ENCODE assay signal across 15 cellular contexts in the genomic region with DNA sequence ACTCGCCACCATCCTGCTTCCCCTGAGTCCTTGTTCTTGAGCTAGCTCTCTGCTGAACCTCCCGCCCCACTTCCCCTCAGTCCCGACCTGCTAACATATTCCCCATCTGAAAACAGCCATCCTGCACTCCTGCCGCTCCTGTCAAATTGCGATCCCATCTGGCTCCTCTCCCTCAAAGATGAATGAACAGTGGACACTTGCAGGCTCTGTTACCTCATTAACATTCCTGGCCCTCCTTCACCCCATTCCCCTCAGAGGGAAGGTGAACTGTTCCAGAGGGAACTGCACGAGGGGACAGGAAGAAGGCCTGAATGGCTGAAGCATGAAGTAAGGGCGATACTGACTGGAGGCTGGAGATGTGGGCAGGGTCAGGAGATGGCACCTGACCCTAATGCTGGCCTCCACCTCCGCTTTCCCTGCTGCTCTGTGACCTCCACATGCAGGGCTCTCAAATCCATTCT. TPM values are rescaled to one million over a fixed set of nuclear protein-coding genes. Genes with fewer than 3 reads are reported as not detected.
DNase-seq lines count a peak whose midpoint lies in the region; ATAC-seq lines count a peak whose summit lies in the region.
"Had no signal": no experiment of that assay in that cellular context is flagged by ENCODE, and none has a peak within 500 bp of the region (broad histone marks: within the 10 kb centered on the region; RNA-seq: fewer than 3 reads in every experiment).

No MANE protein-coding gene starts in this region.

- H3K18ac ChIP-seq in mesendoderm (ENCODE audit: low read length): no peak overlapping the region

- H3K4me3 Mint-ChIP-seq in CD4-positive, alpha-beta memory T cell: peak overlapping the region in 4 of 8 donors; percentile 1 to 27 (median 23)
- H3K4me3 Mint-ChIP-seq in activated T-cell treated with anti-CD3 and anti-CD28 coated beads, Interleukin-2, amount 50 U/mL, for 24 hours: no peak overlapping the region

- H3K27ac Mint-ChIP-seq in CD4-positive, alpha-beta memory T cell: peak overlapping the region in 5 of 7 donors; percentile 30 to 90 (median 73)
- no peak overlapping the region for H3K27ac Mint-ChIP-seq in activated T-cell treated with anti-CD3 and anti-CD28 coated beads, Interleukin-2, amount 50 U/mL, for 24 hours

- POLR2A ChIA-PET in CD4-positive, alpha-beta memory T cell (lab: Charles Lee; ENCODE audit: partially characterized antibody): interaction anchor here (2.0 to 2.3 kb wide), 2 partner anchors 10 to 157 kb away, joined by 6 to 13 read pairs; a partner anchor contains a TSS

- no peaks in the 10 kb centered on the region for H3K9me3 ChIP-seq in CD4-positive, alpha-beta memory T cell (ENCODE audit: control insufficient read depth in 1 of 2, low read length in 2 of 2)
- H3K9me3 ChIP-seq: gastroesophageal sphincter, SJSA1 had no signal

- peaks cover 17% of the 10 kb centered on the region for H3K36me3 ChIP-seq in CD4-positive, alpha-beta memory T cell (ENCODE audit: insufficient read depth, low read length)
- peaks cover 18% of the 10 kb centered on the region for H3K36me3 ChIP-seq in H7 (replicated peaks; ENCODE audit: control insufficient read depth, insufficient read depth, low read length)
- peaks cover 6% of the 10 kb centered on the region for H3K36me3 ChIP-seq in mesendoderm (ENCODE audit: control insufficient read depth, insufficient read depth, low read length)

- H3K4me2 ChIP-seq in mesendoderm (ENCODE audit: low read length): no peak overlapping the region

- H4K5ac ChIP-seq in mesendoderm (ENCODE audit: low read length): no peak overlapping the region

- H3K27ac ChIP-seq in CD4-positive, alpha-beta memory T cell (ENCODE audit: low read depth, low read length): no peak overlapping the region
- H3K27ac ChIP-seq in angular gyrus (ENCODE audit: low read depth, low read length) (peak overlapping the region; percentile 29), mesendoderm (ENCODE audit: low read depth, low read length) (no peak overlapping the region)
- H3K27ac ChIP-seq: HL-60, SJSA1 had no signal

- peaks cover 20% of the 10 kb centered on the region for H3K4me1 ChIP-seq in CD4-positive, alpha-beta memory T cell (ENCODE audit: insufficient read depth, low read length)
- peaks cover 7% of the 10 kb centered on the region for H3K4me1 ChIP-seq in mesendoderm (ENCODE audit: control insufficient read depth, low read depth, low read length)
- H3K4me1 ChIP-seq: SJSA1 had no signal

- no peak overlapping the region for H3K9ac ChIP-seq in mesendoderm (ENCODE audit: low read length)

- peak overlapping the region; percentile 31 for H3K23ac ChIP-seq in mesendoderm (ENCODE audit: low read length)

- no peak overlapping the region for H2BK5ac ChIP-seq in mesendoderm (ENCODE audit: low read length)

- H2BK15ac ChIP-seq in mesendoderm (replicated peaks; ENCODE audit: low read depth): no peak overlapping the region

- CTCF ChIA-PET in CD4-positive, alpha-beta memory T cell (lab: Charles Lee; ENCODE audit: partially characterized antibody): no interaction called here

- intact Hi-C loops in CD4-positive, alpha-beta memory T cell (cut with micrococcal nuclease): loop anchor here (1.0 kb wide), 1 partner anchor 7 kb away; a partner anchor contains a TSS

- peaks cover 10 to 23% of the 10 kb centered on the region in 2 donors for H3K36me3 Mint-ChIP-seq in CD4-positive, alpha-beta memory T cell
- H3K36me3 Mint-ChIP-seq in activated T-cell treated with anti-CD3 and anti-CD28 coated beads, Interleukin-2, amount 50 U/mL, for 24 hours (ENCODE audit: low read depth): peaks cover 29% of the 10 kb centered on the region

- no peak for DNase-seq in CD4-positive, alpha-beta memory T cell
- peak; percentile 30 for DNase-seq in H7
- DNase-seq in mesendoderm: peak; percentile 53
- DNase-seq in activated T-cell treated with anti-CD3 and anti-CD28 coated beads, Interleukin-2, amount 50 U/mL, for 24 hours: no peak
- DNase-seq in activated T-cell treated with anti-CD3 and anti-CD28 coated beads, Interleukin-2, amount 50 U/mL, for 48 hours: no peak
- no peak for DNase-seq in cerebellar nuclear complex (lab: John Stamatoyannopoulos, UW)
- DNase-seq: activated naive CD4-positive, alpha-beta T cell; DMS153; Kasumi-1; NCI-H2029 treated with DMSO at 0.1 percent for 48 hours had no signal

- no peaks in the 10 kb centered on the region for H3K27me3 ChIP-seq in CD4-positive, alpha-beta memory T cell (ENCODE audit: insufficient read depth, low read length)
- H3K27me3 ChIP-seq in H7 (ENCODE audit: control insufficient read depth, insufficient read depth, low read length) (no peaks in the 10 kb centered on the region), mesendoderm (ENCODE audit: insufficient read depth, low read length, poor library complexity) (no peaks in the 10 kb centered on the region)
- H3K27me3 ChIP-seq: SJSA1 had no signal

- H2AK5ac ChIP-seq in mesendoderm (ENCODE audit: low read length): no peak overlapping the region

- H3K4me3 ChIP-seq in CD4-positive, alpha-beta memory T cell (ENCODE audit: low read length in 2 of 2): no peak overlapping the region
- H3K4me3 ChIP-seq in H7 (ENCODE audit: insufficient read depth, low read depth, low read length) (no peak overlapping the region), mesendoderm (ENCODE audit: low read length) (no peak overlapping the region)
- H3K4me3 ChIP-seq: gastroesophageal sphincter, SJSA1 had no signal

- no peaks in the 10 kb centered on the region for H3K79me1 ChIP-seq in mesendoderm (ENCODE audit: low read length)

- WGBS in mesendoderm (ENCODE audit: extremely low coverage, insufficient coverage, low lambda C conversion rate): no CpG with 5 or more reads among the region's 8 CpGs

- H3K9me3 Mint-ChIP-seq in CD4-positive, alpha-beta memory T cell: peaks cover 0 to 3% (median 0%) of the 10 kb centered on the region in 8 donors
- H3K9me3 Mint-ChIP-seq in activated T-cell treated with anti-CD3 and anti-CD28 coated beads, Interleukin-2, amount 50 U/mL, for 24 hours: no peaks in the 10 kb centered on the region

- peaks cover 13 to 26% (median 16%) of the 10 kb centered on the region in 4 donors for H3K4me1 Mint-ChIP-seq in CD4-positive, alpha-beta memory T cell
- H3K4me1 Mint-ChIP-seq in activated T-cell treated with anti-CD3 and anti-CD28 coated beads, Interleukin-2, amount 50 U/mL, for 24 hours (ENCODE audit: low read depth): peaks cover 21% of the 10 kb centered on the region

- H3K4ac ChIP-seq in mesendoderm (ENCODE audit: low read depth, low read length): no peak overlapping the region

- ATAC-seq in HG03025 (IDR thresholded peaks at IDR 0.05; ENCODE audit: low FRiP score, unreplicated experiment): no peak
- ATAC-seq: gastroesophageal sphincter had no signal

- no peak overlapping the region for H4K8ac ChIP-seq in mesendoderm (ENCODE audit: low read depth, low read length)

- H3K56ac ChIP-seq in mesendoderm (ENCODE audit: low read length): no peak overlapping the region

- peaks cover 4 to 10% of the 10 kb centered on the region in 2 donors for H3K27me3 Mint-ChIP-seq in CD4-positive, alpha-beta memory T cell
- peaks cover 10% of the 10 kb centered on the region for H3K27me3 Mint-ChIP-seq in activated T-cell treated with anti-CD3 and anti-CD28 coated beads, Interleukin-2, amount 50 U/mL, for 24 hours

- no peaks in the 10 kb centered on the region for H3K79me2 ChIP-seq in mesendoderm (ENCODE audit: control insufficient read depth, insufficient read depth, low read length)

- no peak overlapping the region for H2BK120ac ChIP-seq in mesendoderm (ENCODE audit: low read depth, low read length)

RNA-seq across cellular contexts. Expression of a gene that starts 7.5 kb away (rescaled TPM):
- 1 to 10 TPM; 2.6 to 3.1 TPM for total RNA-seq in CD4-positive, alpha-beta memory T cell
- polyA plus RNA-seq in CD4-positive, alpha-beta memory T cell: under 1 TPM in 1 of 2 donors, not detected in 1; 0.52 TPM
- 7.8 and 11.0 TPM in 2 replicates for total RNA-seq in H7 (2014; rRNA removed; shearing (Covaris generic))
- 2.9 TPM for polyA plus RNA-seq in mesendoderm (2013, experiment 1 of 2)
- 2.9 TPM for polyA plus RNA-seq in mesendoderm (2013, experiment 2 of 2)

RNA-seq across cellular contexts. Expression of a gene that starts 28.2 kb away (rescaled TPM):
- 100 to 1,000 TPM; 178 to 190 TPM for total RNA-seq in CD4-positive, alpha-beta memory T cell
- polyA plus RNA-seq in CD4-positive, alpha-beta memory T cell: 100 to 1,000 TPM; 153 to 199 TPM
- 270 TPM in 2 replicates for total RNA-seq in H7 (2014; rRNA removed; shearing (Covaris generic))
- 108 TPM for polyA plus RNA-seq in mesendoderm (2013, experiment 1 of 2)
- 110 TPM for polyA plus RNA-seq in mesendoderm (2013, experiment 2 of 2)

RNA-seq across cellular contexts. Expression of a gene that starts 41.1 kb away (rescaled TPM):
- total RNA-seq in CD4-positive, alpha-beta memory T cell: under 1 TPM; 0.17 to 0.28 TPM
- polyA plus RNA-seq in CD4-positive, alpha-beta memory T cell: under 1 TPM; 0.18 to 0.31 TPM
- 112 and 141 TPM in 2 replicates for total RNA-seq in H7 (2014; rRNA removed; shearing (Covaris generic))
- 57.7 TPM for polyA plus RNA-seq in mesendoderm (2013, experiment 1 of 2)
- 61.1 TPM for polyA plus RNA-seq in mesendoderm (2013, experiment 2 of 2)

Comparison
In these comparisons a context has a peak if more than half of its experiments do, and no peak if none do; other contexts are left out.
1. DNase-seq: peak in H7 (single experiment) and mesendoderm (single experiment); none in CD4-positive, alpha-beta memory T cell (0 of 5), activated T-cell treated with anti-CD3 and anti-CD28 coated beads, Interleukin-2, amount 50 U/mL, for 24 hours (single experiment), activated T-cell treated with anti-CD3 and anti-CD28 coated beads, Interleukin-2, amount 50 U/mL, for 48 hours (0 of 2) and cerebellar nuclear complex (0 of 2).
2. RNA of a gene that starts 41.1 kb away (total RNA-seq): 112 to 141 TPM in H7; 0.17 to 0.28 TPM in CD4-positive, alpha-beta memory T cell; every median in the first group is over 10 times any median in the second.